Comparison of ENCODE assay signal across 17 cellular contexts in genomic region chr11:99535406-99535805, GRCh38.
A peak's percentile ranks its signal among the peaks of the same experiment; 100 is the strongest.
DNase-seq lines count a peak whose midpoint lies in the region; ATAC-seq and TF ChIP-seq lines count a peak whose summit lies in the region.
"Had no signal": no experiment of that assay in that cellular context is flagged by ENCODE, and none has a peak within 500 bp of the region (broad histone marks: within the 10 kb centered on the region; RNA-seq: fewer than 3 reads in every experiment).

No MANE protein-coding gene starts in this region.

- H3K4me1 Mint-ChIP-seq in natural killer cell treated with Interleukin-12 subunit alpha and Interleukin-12 subunit beta and Interleukin-15 and Interleukin-18, amount 100 ng/mL, for 72 hours (ENCODE audit: low read depth in 2 of 2), result no peaks in the 10 kb centered on the region
- H3K4me1 Mint-ChIP-seq in progenitor cell of endocrine pancreas (ENCODE audit: low read depth), result no peaks in the 10 kb centered on the region
- H3K4me1 Mint-ChIP-seq: activated CD4-positive, alpha-beta T cell treated with anti-CD3 and anti-CD28 coated beads, Interleukin-2, amount 10 ng/mL, durations not matched to agents 7 days and 5 days; activated naive CD8-positive, alpha-beta T cell treated with anti-CD3 and anti-CD28 coated beads, Interleukin-2, amount 10 ng/mL, durations not matched to agents 7 days and 5 days; nephron progenitor cell had no signal

- no peak for TF ChIP-seq CTCF in progenitor cell of endocrine pancreas (IDR thresholded peaks at IDR 0.05; ENCODE audit: unreplicated experiment)

- no peaks in the 10 kb centered on the region for H3K27me3 Mint-ChIP-seq in natural killer cell treated with Interleukin-12 subunit alpha and Interleukin-12 subunit beta and Interleukin-15 and Interleukin-18, amount 100 ng/mL, for 72 hours
- H3K27me3 Mint-ChIP-seq in progenitor cell of endocrine pancreas, result no peaks in the 10 kb centered on the region
- H3K27me3 Mint-ChIP-seq: activated CD4-positive, alpha-beta T cell treated with anti-CD3 and anti-CD28 coated beads, Interleukin-2, amount 10 ng/mL, durations not matched to agents 7 days and 5 days; activated naive CD8-positive, alpha-beta T cell treated with anti-CD3 and anti-CD28 coated beads, Interleukin-2, amount 10 ng/mL, durations not matched to agents 7 days and 5 days had no signal

- peak; percentile 58 for ATAC-seq in GM18867 (IDR thresholded peaks at IDR 0.05; ENCODE audit: unreplicated experiment)
- ATAC-seq in GM21447 (IDR thresholded peaks at IDR 0.05; ENCODE audit: unreplicated experiment), result peak; percentile 62
- ATAC-seq in HG02973 (IDR thresholded peaks at IDR 0.05; ENCODE audit: unreplicated experiment), result peak; percentile 57
- ATAC-seq in HG03457 (IDR thresholded peaks at IDR 0.05; ENCODE audit: unreplicated experiment), result peak; percentile 72
- ATAC-seq in natural killer cell treated with Interleukin-12 subunit alpha and Interleukin-12 subunit beta and Interleukin-15 and Interleukin-18, amount 100 ng/mL, for 72 hours, result no peak
- ATAC-seq: heart right ventricle had no signal

- H3K9me3 Mint-ChIP-seq in natural killer cell treated with Interleukin-12 subunit alpha and Interleukin-12 subunit beta and Interleukin-15 and Interleukin-18, amount 100 ng/mL, for 72 hours, result peaks cover 18% of the 10 kb centered on the region
- peaks cover 6% of the 10 kb centered on the region for H3K9me3 Mint-ChIP-seq in progenitor cell of endocrine pancreas (ENCODE audit: low read depth)

- DNase-seq in natural killer cell treated with Interleukin-12 subunit alpha and Interleukin-12 subunit beta and Interleukin-15 and Interleukin-18, amount 100 ng/mL, for 72 hours (ENCODE audit: low spot score), result no peak
- no peak for DNase-seq in progenitor cell of endocrine pancreas (ENCODE audit: low spot score, unreplicated experiment)
- no peak for DNase-seq in C1 segment of cervical spinal cord (lab: John Stamatoyannopoulos, UW)
- no peak for DNase-seq in NCI-H345 (lab: John Stamatoyannopoulos, UW)
- DNase-seq: activated CD4-positive, alpha-beta T cell treated with anti-CD3 and anti-CD28 coated beads, Interleukin-2, amount 10 ng/mL, durations not matched to agents 7 days and 5 days; activated naive CD8-positive, alpha-beta T cell treated with anti-CD3 and anti-CD28 coated beads, Interleukin-2, amount 10 ng/mL, durations not matched to agents 7 days and 5 days; heart right ventricle; NCI-H1930; NCI-H510A; nephron progenitor cell; retina; stimulated activated CD4-positive, alpha-beta T cell treated with anti-CD3 and anti-CD28 coated beads, Interleukin-15, amount 100 ng/mL, for 24 hours; T1000 had no signal

- peaks cover 6% of the 10 kb centered on the region for H3K36me3 Mint-ChIP-seq in natural killer cell treated with Interleukin-12 subunit alpha and Interleukin-12 subunit beta and Interleukin-15 and Interleukin-18, amount 100 ng/mL, for 72 hours
- no peaks in the 10 kb centered on the region for H3K36me3 Mint-ChIP-seq in progenitor cell of endocrine pancreas (ENCODE audit: insufficient read depth)
- H3K36me3 Mint-ChIP-seq: activated naive CD8-positive, alpha-beta T cell treated with anti-CD3 and anti-CD28 coated beads, Interleukin-2, amount 10 ng/mL, durations not matched to agents 7 days and 5 days had no signal

- no peak overlapping the region for H3K4me3 Mint-ChIP-seq in natural killer cell treated with Interleukin-12 subunit alpha and Interleukin-12 subunit beta and Interleukin-15 and Interleukin-18, amount 100 ng/mL, for 72 hours
- H3K4me3 Mint-ChIP-seq in progenitor cell of endocrine pancreas (ENCODE audit: low read depth), result no peak overlapping the region
- H3K4me3 Mint-ChIP-seq: activated CD4-positive, alpha-beta T cell treated with anti-CD3 and anti-CD28 coated beads, Interleukin-2, amount 10 ng/mL, durations not matched to agents 7 days and 5 days; activated naive CD8-positive, alpha-beta T cell treated with anti-CD3 and anti-CD28 coated beads, Interleukin-2, amount 10 ng/mL, durations not matched to agents 7 days and 5 days; nephron progenitor cell had no signal

- no peak overlapping the region for H3K27ac Mint-ChIP-seq in natural killer cell treated with Interleukin-12 subunit alpha and Interleukin-12 subunit beta and Interleukin-15 and Interleukin-18, amount 100 ng/mL, for 72 hours
- H3K27ac Mint-ChIP-seq in progenitor cell of endocrine pancreas, result no peak overlapping the region
- H3K27ac Mint-ChIP-seq: activated CD4-positive, alpha-beta T cell treated with anti-CD3 and anti-CD28 coated beads, Interleukin-2, amount 10 ng/mL, durations not matched to agents 7 days and 5 days; activated naive CD8-positive, alpha-beta T cell treated with anti-CD3 and anti-CD28 coated beads, Interleukin-2, amount 10 ng/mL, durations not matched to agents 7 days and 5 days; nephron progenitor cell had no signal

Comparison
In these comparisons a context has a peak if more than half of its experiments do, and no peak if none do; other contexts are left out.
1. ATAC-seq: peak in GM18867 (single experiment), GM21447 (single experiment), HG02973 (single experiment) and HG03457 (single experiment); none in natural killer cell treated with Interleukin-12 subunit alpha and Interleukin-12 subunit beta and Interleukin-15 and Interleukin-18, amount 100 ng/mL, for 72 hours (0 of 2).